ENCODE assay signal across 10 cellular contexts in genomic region chr22:23216331-23217170, GRCh38. TPM values are rescaled to one million over a fixed set of nuclear protein-coding genes. Genes with fewer than 3 reads are reported as not detected.
A peak's percentile ranks its signal among the peaks of the same experiment; 100 is the strongest.
DNase-seq lines count a peak whose midpoint lies in the region; ATAC-seq, FAIRE-seq and TF ChIP-seq lines count a peak whose summit lies in the region.
"Had no signal": no experiment of that assay in that cellular context is flagged by ENCODE, and none has a peak within 500 bp of the region (broad histone marks: within the 10 kb centered on the region; RNA-seq: fewer than 3 reads in every experiment).

No MANE protein-coding gene starts in this region.

- no peak overlapping the region for H2BK120ac ChIP-seq in neuronal stem cell (ENCODE audit: low read depth, low read length)

- H3K9me2 ChIP-seq in OCI-LY7 (ENCODE audit: insufficient read depth, low read length): no peaks in the 10 kb centered on the region

- H2BK5ac ChIP-seq in neuronal stem cell (ENCODE audit: low read length): no peak overlapping the region

- no peaks in the 10 kb centered on the region for H3K9me3 ChIP-seq in BLaER1 treated with 17β-estradiol and CSF1 and Interleukin-3, amounts not matched to agents 10 nM and 100 nM (replicated peaks in 1 of 11)
- H3K9me3 ChIP-seq in OCI-LY7 (ENCODE audit: low read length) (no peaks in the 10 kb centered on the region), neuronal stem cell (replicated peaks in 1 of 2; ENCODE audit: control insufficient read depth in 2 of 2, insufficient read depth in 1 of 2, low read depth in 1 of 2, low read length in 2 of 2) (no peaks in the 10 kb centered on the region)

- H4K8ac ChIP-seq in neuronal stem cell (ENCODE audit: low read depth, low read length): no peak overlapping the region

- H3K4ac ChIP-seq in neuronal stem cell (ENCODE audit: low read length): no peak overlapping the region

- H3K18ac ChIP-seq in neuronal stem cell (ENCODE audit: low read length): no peak overlapping the region

- peaks cover 19% of the 10 kb centered on the region for H3K79me1 ChIP-seq in neuronal stem cell (ENCODE audit: low read depth, low read length)

- no peak overlapping the region for H2BK15ac ChIP-seq in neuronal stem cell (ENCODE audit: low read length)

- CTCF ChIA-PET in OCI-LY7 (lab: Charles Lee; ENCODE audit: unreplicated experiment): interaction anchor here (1.0 kb wide), 1 partner anchor 9 kb away, joined by 3 read pairs; no protein-coding TSS in a partner anchor

- peak overlapping the region; percentile 21 for H3K23ac ChIP-seq in neuronal stem cell (ENCODE audit: low read depth, low read length, poor library complexity)

- no CpG with 5 or more reads among the region's 16 CpGs for WGBS in neuronal stem cell (ENCODE audit: extremely low coverage in 2 of 2, insufficient read length in 2 of 2, insufficient replicate concordance in 1 of 2), 2 donors

- POLR2A ChIA-PET in OCI-LY7 (lab: Charles Lee): interaction anchor here (0.7 kb wide), 1 partner anchor 113 kb away, joined by 3 read pairs; no protein-coding TSS in a partner anchor

- no peak overlapping the region for H4K91ac ChIP-seq in neuronal stem cell (ENCODE audit: low read depth, low read length, poor library complexity)

- BruUV-seq in OCI-LY7 (replicated peaks; lab: Mats Ljungman, UMichigan): no TSS peak

- H3K14ac ChIP-seq in neuronal stem cell (ENCODE audit: low read length): no peak overlapping the region

- H4K20me1 ChIP-seq in BLaER1 treated with 17β-estradiol and CSF1 and Interleukin-3, amounts not matched to agents 10 nM and 100 nM: peaks cover 30 to 100% (median 64%) of the 10 kb centered on the region in 11 experiments; a peak in 21 of 22 replicates
- H4K20me1 ChIP-seq in OCI-LY7 (ENCODE audit: insufficient read depth, low read length): no peaks in the 10 kb centered on the region; the same call in 1 of the 2 replicates

- H3K27me3 ChIP-seq in BLaER1 treated with 17β-estradiol and CSF1 and Interleukin-3, amounts not matched to agents 10 nM and 100 nM: no peaks in the 10 kb centered on the region
- no peaks in the 10 kb centered on the region for H3K27me3 ChIP-seq in neuronal stem cell (ENCODE audit: control insufficient read depth in 3 of 3, insufficient read depth in 3 of 3, low read depth in 1 of 3, low read length in 3 of 3)

- TF ChIP-seq CTCF in OCI-LY7 (conservative IDR thresholded peaks at IDR 0.05; ENCODE audit: low read length): no peak

- peak overlapping the region in 10 of 11 experiments; percentile 2 to 89 (median 85); a peak in 19 of 22 replicates for H3K27ac ChIP-seq in BLaER1 treated with 17β-estradiol and CSF1 and Interleukin-3, amounts not matched to agents 10 nM and 100 nM
- peak overlapping the region; percentile 0 for H3K27ac ChIP-seq in OCI-LY7 (ENCODE audit: low read depth, low read length, poor library complexity, severe bottlenecking)
- no peak overlapping the region for H3K27ac ChIP-seq in neuronal stem cell (replicated peaks; ENCODE audit: low read length)

- no peak for FAIRE-seq in urothelium cell line (lab: Jason Lieb, UNC)
- FAIRE-seq: endometrium had no signal

- H3K4me1 ChIP-seq in BLaER1 treated with 17β-estradiol and CSF1 and Interleukin-3, amounts not matched to agents 10 nM and 100 nM: peaks cover 65 to 100% (median 100%) of the 10 kb centered on the region in 10 experiments
- H3K4me1 ChIP-seq in OCI-LY7 (ENCODE audit: insufficient read depth, low read length, poor library complexity, severe bottlenecking) (peaks cover 82% of the 10 kb centered on the region), neuronal stem cell (ENCODE audit: control insufficient read depth in 2 of 2, insufficient read depth in 1 of 2, low read depth in 1 of 2, low read length in 2 of 2) (peaks cover 28 to 30% of the 10 kb centered on the region in 2 donors)

- DNase-seq in OCI-LY7 (ENCODE audit: low spot score): peak; percentile 47
- DNase-seq in activated effector memory CD4-positive, alpha-beta T cell treated with anti-CD3 and anti-CD28 coated beads, Interleukin-2, amount 50 U/mL, for 16 hours: peak; percentile 80
- no peak for DNase-seq in neuronal stem cell (ENCODE audit: low spot score)
- no peak for DNase-seq in sciatic nerve (ENCODE audit: low spot score)
- no peak for DNase-seq in SK-N-DZ (ENCODE audit: low spot score)
- no peak for DNase-seq in urothelium cell line (ENCODE audit: low spot score)
- DNase-seq: DMS79 treated with DMSO at 0.1 percent for 48 hours had no signal

- H3K79me2 ChIP-seq in OCI-LY7 (ENCODE audit: insufficient read depth, low read depth, low read length): peaks cover 24% of the 10 kb centered on the region; the same call in 1 of the 2 replicates

- H2AFZ ChIP-seq in OCI-LY7 (ENCODE audit: low read length) (no peak overlapping the region), neuronal stem cell (ENCODE audit: low read length) (no peak overlapping the region)

- peak overlapping the region; percentile 92 to 100 (median 99) for H3K4me2 ChIP-seq in BLaER1 treated with 17β-estradiol and CSF1 and Interleukin-3, amounts not matched to agents 10 nM and 100 nM
- H3K4me2 ChIP-seq in OCI-LY7 (ENCODE audit: low read length) (peak overlapping the region; percentile 51), neuronal stem cell (ENCODE audit: insufficient read depth, low read length, poor library complexity, severe bottlenecking) (no peak overlapping the region)

- peaks cover 0 to 6% (median 0%) of the 10 kb centered on the region in 11 experiments; a peak in 3 of 22 replicates for H3K36me3 ChIP-seq in BLaER1 treated with 17β-estradiol and CSF1 and Interleukin-3, amounts not matched to agents 10 nM and 100 nM
- H3K36me3 ChIP-seq in OCI-LY7 (ENCODE audit: insufficient read depth, low read length) (no peaks in the 10 kb centered on the region), neuronal stem cell (replicated peaks in 1 of 2; ENCODE audit: control insufficient read depth in 2 of 2, insufficient read depth in 2 of 2, low read length in 2 of 2) (peaks cover 2 to 9% of the 10 kb centered on the region in 2 donors)

- peak overlapping the region in 10 of 11 experiments; percentile 18 to 83 (median 79); a peak in 19 of 22 replicates for H3K9ac ChIP-seq in BLaER1 treated with 17β-estradiol and CSF1 and Interleukin-3, amounts not matched to agents 10 nM and 100 nM
- H3K9ac ChIP-seq in neuronal stem cell (ENCODE audit: low read depth, low read length, poor library complexity): no peak overlapping the region

- no peak for ATAC-seq in sciatic nerve
- ATAC-seq in HG02798 (IDR thresholded peaks at IDR 0.05; ENCODE audit: poor library complexity, unreplicated experiment): no peak

- no peak overlapping the region for H2BK12ac ChIP-seq in neuronal stem cell (ENCODE audit: low read length)

- intact Hi-C loops in OCI-LY7 (cut with micrococcal nuclease; ENCODE audit: unreplicated experiment): no loop called here
- intact Hi-C loops in sciatic nerve (cut with DNase I): no loop called here

- H2AK5ac ChIP-seq in neuronal stem cell (ENCODE audit: low read depth, low read length): no peak overlapping the region

- peak overlapping the region in 8 of 10 experiments; percentile 15 to 72 (median 54); a peak in 15 of 20 replicates for H3K4me3 ChIP-seq in BLaER1 treated with 17β-estradiol and CSF1 and Interleukin-3, amounts not matched to agents 10 nM and 100 nM
- no peak overlapping the region for H3K4me3 ChIP-seq in OCI-LY7 (ENCODE audit: low read depth, low read length, poor library complexity, severe bottlenecking)
- H3K4me3 ChIP-seq in neuronal stem cell (ENCODE audit: low read length in 2 of 2): no peak overlapping the region

RNA-seq across cellular contexts. Expression of gene BCR, which starts 36.2 kb away (rescaled TPM):
- 46.5 and 51.3 TPM in 2 replicates for total RNA-seq in OCI-LY7 (2014; rRNA removed; shearing (Covaris generic))
- total RNA-seq in OCI-LY7 (2022): 38.7 and 42.2 TPM in 2 replicates
- 20.8 TPM for polyA plus RNA-seq in neuronal stem cell (2013, experiment 1 of 2)
- polyA plus RNA-seq in neuronal stem cell (2013, experiment 2 of 2): 19.8 TPM
- total RNA-seq in sciatic nerve: 101 TPM
- 28.3 and 44.3 TPM in 2 replicates for polyA plus RNA-seq in SK-N-DZ (2014; cell fraction: cytosol; rRNA removed)
- polyA plus RNA-seq in SK-N-DZ (2014; cell fraction: nucleus; rRNA removed): 31.4 and 49.4 TPM in 2 replicates

Comparison
In these comparisons a context has a peak if more than half of its experiments do, and no peak if none do; other contexts are left out.
1. H3K4me3 ChIP-seq: peak in BLaER1 treated with 17β-estradiol and CSF1 and Interleukin-3, amounts not matched to agents 10 nM and 100 nM (8 of 10); none in OCI-LY7 (single experiment) and neuronal stem cell (0 of 2).
2. DNase-seq: peak in OCI-LY7 (single experiment) and activated effector memory CD4-positive, alpha-beta T cell treated with anti-CD3 and anti-CD28 coated beads, Interleukin-2, amount 50 U/mL, for 16 hours (single experiment); none in neuronal stem cell (single experiment), sciatic nerve (single experiment), SK-N-DZ (single experiment) and urothelium cell line (single experiment).